8 cellular contexts compared by ENCODE assay signal in genomic region chr7:157136372-157136771, GRCh38. TPM values are rescaled to one million over a fixed set of nuclear protein-coding genes. Genes with fewer than 3 reads are reported as not detected.
A peak's percentile ranks its signal among the peaks of the same experiment; 100 is the strongest.
DNase-seq lines count a peak whose midpoint lies in the region; ATAC-seq and TF ChIP-seq lines count a peak whose summit lies in the region.

No MANE protein-coding gene starts in this region.

- in situ Hi-C loops in Caki2 (cut with HindIII; ENCODE audit: low pct_unique_long_range_greater_than_20kb, low sequenced_read_pairs) = no loop called here

- ATAC-seq in GM18505 (IDR thresholded peaks at IDR 0.05; ENCODE audit: unreplicated experiment) = no peak
- no peak for ATAC-seq in GM21528 (IDR thresholded peaks at IDR 0.05; ENCODE audit: low FRiP score, unreplicated experiment)

- no peak for TF ChIP-seq POLR2A in GM18505 (IDR thresholded peaks at IDR 0.05; ENCODE audit: borderline replicate concordance, extremely low read depth, insufficient read depth, insufficient read length)

- peak overlapping the region; percentile 22 for H3K27ac Mint-ChIP-seq in activated CD4-positive, alpha-beta memory T cell treated with anti-CD3 and anti-CD28 coated beads, Interleukin-2, amount 10 ng/mL, durations not matched to agents 7 days and 5 days

- H3K36me3 Mint-ChIP-seq in activated CD4-positive, alpha-beta memory T cell treated with anti-CD3 and anti-CD28 coated beads, Interleukin-2, amount 10 ng/mL, durations not matched to agents 7 days and 5 days (ENCODE audit: low read depth) = peaks cover 13% of the 10 kb centered on the region

- H3K4me3 Mint-ChIP-seq in activated CD4-positive, alpha-beta memory T cell treated with anti-CD3 and anti-CD28 coated beads, Interleukin-2, amount 10 ng/mL, durations not matched to agents 7 days and 5 days = peak overlapping the region; percentile 1

- H3K4me1 Mint-ChIP-seq in activated CD4-positive, alpha-beta memory T cell treated with anti-CD3 and anti-CD28 coated beads, Interleukin-2, amount 10 ng/mL, durations not matched to agents 7 days and 5 days = peaks cover 25% of the 10 kb centered on the region

- DNase-seq in Caki2 (ENCODE audit: low read depth) = peak; percentile 66
- DNase-seq in LHCN-M2 (ENCODE audit: low read depth) = peak; percentile 77
- no peak for DNase-seq in activated CD4-positive, alpha-beta memory T cell treated with anti-CD3 and anti-CD28 coated beads, Interleukin-2, amount 10 ng/mL, durations not matched to agents 7 days and 5 days
- DNase-seq in left kidney (ENCODE audit: low read depth, low spot score) = peak; percentile 19
- no peak for DNase-seq in T-helper 9 cell
- no peak for DNase-seq in activated T-cell treated with anti-CD3 and anti-CD28 coated beads for 4 hours

- CTCF ChIA-PET in activated CD4-positive, alpha-beta memory T cell treated with anti-CD3 and anti-CD28 coated beads, Interleukin-2, amount 10 ng/mL, durations not matched to agents 7 days and 5 days (lab: Charles Lee) = interaction anchor here (1.2 kb wide), 1 partner anchor 187 kb away, joined by 3 read pairs; the partner anchor contains the start of gene NOM1

- no peaks in the 10 kb centered on the region for H3K27me3 Mint-ChIP-seq in activated CD4-positive, alpha-beta memory T cell treated with anti-CD3 and anti-CD28 coated beads, Interleukin-2, amount 10 ng/mL, durations not matched to agents 7 days and 5 days

- H3K9me3 Mint-ChIP-seq in activated CD4-positive, alpha-beta memory T cell treated with anti-CD3 and anti-CD28 coated beads, Interleukin-2, amount 10 ng/mL, durations not matched to agents 7 days and 5 days = no peaks in the 10 kb centered on the region

- POLR2A ChIA-PET in activated CD4-positive, alpha-beta memory T cell treated with anti-CD3 and anti-CD28 coated beads, Interleukin-2, amount 10 ng/mL, durations not matched to agents 7 days and 5 days (lab: Charles Lee) = no interaction called here

RNA-seq across cellular contexts. Expression of gene UBE3C, which starts 2.4 kb away (rescaled TPM):
- 40.6 and 46.1 TPM in 2 replicates for total RNA-seq in Caki2 (2014; rRNA removed; shearing (Covaris generic); ENCODE audit: low replicate concordance)
- total RNA-seq in LHCN-M2 (2014; rRNA removed) = 127 and 131 TPM in 2 replicates
- polyA plus RNA-seq in LHCN-M2 (2012) = 45.7 TPM
- 10 to 100 TPM; 55.0 to 55.7 TPM for total RNA-seq in activated CD4-positive, alpha-beta memory T cell treated with anti-CD3 and anti-CD28 coated beads, Interleukin-2, amount 10 ng/mL, durations not matched to agents 7 days and 5 days

Comparison
In these comparisons a context has a peak if more than half of its experiments do, and no peak if none do; other contexts are left out.
1. DNase-seq: peak in Caki2 (single experiment), LHCN-M2 (single experiment) and left kidney (single experiment); none in activated CD4-positive, alpha-beta memory T cell treated with anti-CD3 and anti-CD28 coated beads, Interleukin-2, amount 10 ng/mL, durations not matched to agents 7 days and 5 days (single experiment), T-helper 9 cell (single experiment) and activated T-cell treated with anti-CD3 and anti-CD28 coated beads for 4 hours (single experiment).